8 cellular contexts compared by ENCODE assay signal in genomic region chr1:209435654-209436566, GRCh38.
DNase-seq lines count a peak whose midpoint lies in the region; ATAC-seq and TF ChIP-seq lines count a peak whose summit lies in the region.

No MANE protein-coding gene starts in this region.

- dilution Hi-C loops in mammary epithelial cell (cut with HindIII; ENCODE audit: low sequenced_read_pairs) = loop anchor here (5.0 kb wide), 1 partner anchor 84 kb away; no protein-coding TSS in a partner anchor

- TF ChIP-seq CTCF in RWPE2 (IDR thresholded peaks at IDR 0.05; ENCODE audit: poor library complexity, severe bottlenecking) (peak; percentile 71), mammary epithelial cell (conservative IDR thresholded peaks at IDR 0.05 in 1 of 2, IDR thresholded peaks at IDR 0.05 in 1 of 2; ENCODE audit: extremely low read depth in 1 of 2, insufficient read depth in 1 of 2, low read depth in 1 of 2, low read length in 2 of 2) (peak; percentile 92 to 97)

- no TSS peak for BruUV-seq in mammary epithelial cell (replicated peaks; lab: Mats Ljungman, UMichigan)

- H2AFZ ChIP-seq in Karpas-422 (ENCODE audit: low read length) (no peak overlapping the region), mammary epithelial cell (ENCODE audit: low read depth, low read length) (peak overlapping the region; percentile 45)

- H3K36me3 ChIP-seq in Karpas-422 (ENCODE audit: insufficient read depth, low read length) (no peaks in the 10 kb centered on the region), RWPE2 (ENCODE audit: low read depth) (peaks cover 19% of the 10 kb centered on the region), mammary epithelial cell (ENCODE audit: insufficient read depth, low read length) (peaks cover 10% of the 10 kb centered on the region)

- H3K27me3 ChIP-seq in Karpas-422 (ENCODE audit: low read length) (no peaks in the 10 kb centered on the region), RWPE2 (ENCODE audit: insufficient read depth, poor library complexity, severe bottlenecking) (no peaks in the 10 kb centered on the region), mammary epithelial cell (ENCODE audit: insufficient read depth, low read length) (no peaks in the 10 kb centered on the region)

- intact Hi-C loops in mammary epithelial cell (cut with micrococcal nuclease) = loop anchor here (1.0 to 10.0 kb wide), 11 partner anchors 49 to 784 kb away; no protein-coding TSS in a partner anchor

- H3K79me2 ChIP-seq in Karpas-422 (ENCODE audit: low read length) (no peaks in the 10 kb centered on the region), mammary epithelial cell (ENCODE audit: insufficient read depth, low read length) (peaks cover 15% of the 10 kb centered on the region)

- WGBS in mammary epithelial cell (ENCODE audit: low coverage, missing lambda C conversion rate) = 31% methylated on average over 5 of the region's 6 CpGs

- H4K20me1 ChIP-seq in Karpas-422 (ENCODE audit: insufficient read depth, low read depth, low read length) (no peaks in the 10 kb centered on the region), mammary epithelial cell (ENCODE audit: insufficient read depth, low read length) (no peaks in the 10 kb centered on the region)

- ATAC-seq in RWPE2 (ENCODE audit: low read depth) = 0 out of 3 replicates have a peak, but pooled peaks have one; percentile 1

- H3K9ac ChIP-seq in Karpas-422 (ENCODE audit: low read length) (no peak overlapping the region), mammary epithelial cell (ENCODE audit: insufficient read depth, low read length) (no peak overlapping the region)

- H3K9me3 ChIP-seq in Karpas-422 (ENCODE audit: low read length) (no peaks in the 10 kb centered on the region), RWPE2 (ENCODE audit: severe bottlenecking) (no peaks in the 10 kb centered on the region), mammary epithelial cell (replicated peaks; ENCODE audit: insufficient read depth, low read length) (no peaks in the 10 kb centered on the region)

- H3K27ac ChIP-seq in Karpas-422 (ENCODE audit: low read length) = no peak overlapping the region
- H3K27ac ChIP-seq in RWPE2 (ENCODE audit: poor library complexity, severe bottlenecking) = peak overlapping the region; percentile 99
- peak overlapping the region; percentile 99 for H3K27ac ChIP-seq in mammary epithelial cell (ENCODE audit: insufficient read depth, low read depth, low read length)

- peak; percentile 8 to 75 for DNase-seq in NCI-H524 (lab: John Stamatoyannopoulos, UW)
- DNase-seq in NCI-H524 treated with DMSO at 0.1 percent for 48 hours (lab: John Stamatoyannopoulos, UW) = no peak
- DNase-seq in GOT3 (lab: John Stamatoyannopoulos, UW) = peak; percentile 10
- DNase-seq in Karpas-422 = peak; percentile 73
- no peak for DNase-seq in RWPE2 (ENCODE audit: low spot score)
- DNase-seq in mammary epithelial cell = peak; percentile 80
- peak; percentile 85 for DNase-seq in kidney glomerular epithelial cell (lab: John Stamatoyannopoulos, UW)
- DNase-seq in stimulated activated CD8-positive, alpha-beta memory T cell treated with anti-CD3 and anti-CD28 coated beads, Interleukin-4, amount 100 ng/mL, for 24 hours (ENCODE audit: low read depth) = peak; percentile 4

- no peaks in the 10 kb centered on the region for H3K4me1 ChIP-seq in Karpas-422 (ENCODE audit: low read length)
- peaks cover 29% of the 10 kb centered on the region for H3K4me1 ChIP-seq in RWPE2 (ENCODE audit: insufficient read depth, poor library complexity, severe bottlenecking)
- H3K4me1 ChIP-seq in mammary epithelial cell (ENCODE audit: insufficient read depth, low read length) = peaks cover 51% of the 10 kb centered on the region

- H3K4me2 ChIP-seq in Karpas-422 (ENCODE audit: low read depth, low read length, poor library complexity, severe bottlenecking) (no peak overlapping the region), mammary epithelial cell (ENCODE audit: insufficient read depth, low read depth, low read length) (no peak overlapping the region)

- H3K4me3 ChIP-seq in Karpas-422 (ENCODE audit: low read length) (no peak overlapping the region), RWPE2 (ENCODE audit: severe bottlenecking) (no peak overlapping the region), mammary epithelial cell (replicated peaks in 1 of 3; ENCODE audit: insufficient read depth in 1 of 3, low read depth in 2 of 3, low read length in 3 of 3) (no peak overlapping the region)

- H3K9me2 ChIP-seq in Karpas-422 (replicated peaks; ENCODE audit: insufficient read depth, low read length) = no peaks in the 10 kb centered on the region

- CTCF ChIA-PET in mammary epithelial cell (lab: Charles Lee; ENCODE audit: low non-redundant PET) = interaction anchor here (0.6 to 0.9 kb wide), 2 partner anchors 48 to 183 kb away, joined by 4 to 6 read pairs; no protein-coding TSS in a partner anchor

- in situ Hi-C loops in mammary epithelial cell (cut with MboI; ENCODE audit: low sequenced_read_pairs in 2 of 2) = loop anchor here (5.0 to 10.0 kb wide), 5 partner anchors 49 to 781 kb away; no protein-coding TSS in a partner anchor

Comparison
In these comparisons a context has a peak if more than half of its experiments do, and no peak if none do; other contexts are left out.
1. DNase-seq: peak in NCI-H524 (2 of 2), GOT3 (single experiment), Karpas-422 (single experiment), mammary epithelial cell (single experiment), kidney glomerular epithelial cell (single experiment) and stimulated activated CD8-positive, alpha-beta memory T cell treated with anti-CD3 and anti-CD28 coated beads, Interleukin-4, amount 100 ng/mL, for 24 hours (single experiment); none in NCI-H524 treated with DMSO at 0.1 percent for 48 hours (single experiment) and RWPE2 (single experiment).